Comparison of ENCODE assay signal across 1 cellular context in the genomic region with DNA sequence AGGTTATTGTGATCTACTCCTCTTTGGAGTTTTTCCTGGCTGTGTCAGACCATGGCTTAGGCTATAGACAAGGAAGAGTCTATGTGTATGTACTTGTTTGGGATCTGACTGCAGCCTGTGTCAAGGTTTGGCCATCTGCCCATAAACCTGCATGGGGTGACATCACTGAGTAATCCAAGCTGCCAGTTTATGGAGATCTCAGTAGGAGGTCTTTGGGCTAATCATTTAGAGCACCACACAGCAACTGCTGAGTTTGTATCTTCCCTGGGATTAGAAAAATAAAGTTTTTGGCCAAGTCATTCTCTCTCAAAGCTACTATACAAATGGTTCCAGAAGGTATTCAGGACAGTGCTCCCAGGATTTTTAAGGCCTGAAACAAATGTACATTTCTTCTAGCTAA.
TF ChIP-seq lines count a peak whose summit lies in the region.

No MANE protein-coding gene starts in this region.

TF ChIP-seq in K562, 482 proteins besides CTCF, POLR2A, EP300 and RAD21 (continued from another document and continues in another):
- TF ChIP-seq, protein P1, sequence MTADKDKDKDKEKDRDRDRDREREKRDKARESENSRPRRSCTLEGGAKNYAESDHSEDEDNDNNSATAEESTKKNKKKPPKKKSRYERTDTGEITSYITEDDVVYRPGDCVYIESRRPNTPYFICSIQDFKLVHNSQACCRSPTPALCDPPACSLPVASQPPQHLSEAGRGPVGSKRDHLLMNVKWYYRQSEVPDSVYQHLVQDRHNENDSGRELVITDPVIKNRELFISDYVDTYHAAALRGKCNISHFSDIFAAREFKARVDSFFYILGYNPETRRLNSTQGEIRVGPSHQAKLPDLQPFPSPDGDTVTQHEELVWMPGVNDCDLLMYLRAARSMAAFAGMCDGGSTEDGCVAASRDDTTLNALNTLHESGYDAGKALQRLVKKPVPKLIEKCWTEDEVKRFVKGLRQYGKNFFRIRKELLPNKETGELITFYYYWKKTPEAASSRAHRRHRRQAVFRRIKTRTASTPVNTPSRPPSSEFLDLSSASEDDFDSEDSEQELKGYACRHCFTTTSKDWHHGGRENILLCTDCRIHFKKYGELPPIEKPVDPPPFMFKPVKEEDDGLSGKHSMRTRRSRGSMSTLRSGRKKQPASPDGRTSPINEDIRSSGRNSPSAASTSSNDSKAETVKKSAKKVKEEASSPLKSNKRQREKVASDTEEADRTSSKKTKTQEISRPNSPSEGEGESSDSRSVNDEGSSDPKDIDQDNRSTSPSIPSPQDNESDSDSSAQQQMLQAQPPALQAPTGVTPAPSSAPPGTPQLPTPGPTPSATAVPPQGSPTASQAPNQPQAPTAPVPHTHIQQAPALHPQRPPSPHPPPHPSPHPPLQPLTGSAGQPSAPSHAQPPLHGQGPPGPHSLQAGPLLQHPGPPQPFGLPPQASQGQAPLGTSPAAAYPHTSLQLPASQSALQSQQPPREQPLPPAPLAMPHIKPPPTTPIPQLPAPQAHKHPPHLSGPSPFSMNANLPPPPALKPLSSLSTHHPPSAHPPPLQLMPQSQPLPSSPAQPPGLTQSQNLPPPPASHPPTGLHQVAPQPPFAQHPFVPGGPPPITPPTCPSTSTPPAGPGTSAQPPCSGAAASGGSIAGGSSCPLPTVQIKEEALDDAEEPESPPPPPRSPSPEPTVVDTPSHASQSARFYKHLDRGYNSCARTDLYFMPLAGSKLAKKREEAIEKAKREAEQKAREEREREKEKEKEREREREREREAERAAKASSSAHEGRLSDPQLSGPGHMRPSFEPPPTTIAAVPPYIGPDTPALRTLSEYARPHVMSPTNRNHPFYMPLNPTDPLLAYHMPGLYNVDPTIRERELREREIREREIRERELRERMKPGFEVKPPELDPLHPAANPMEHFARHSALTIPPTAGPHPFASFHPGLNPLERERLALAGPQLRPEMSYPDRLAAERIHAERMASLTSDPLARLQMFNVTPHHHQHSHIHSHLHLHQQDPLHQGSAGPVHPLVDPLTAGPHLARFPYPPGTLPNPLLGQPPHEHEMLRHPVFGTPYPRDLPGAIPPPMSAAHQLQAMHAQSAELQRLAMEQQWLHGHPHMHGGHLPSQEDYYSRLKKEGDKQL (CRISPR knock-in tag; IDR thresholded peaks at IDR 0.05; ENCODE audit: borderline replicate concordance): no peak
- TF ChIP-seq, protein P2, sequence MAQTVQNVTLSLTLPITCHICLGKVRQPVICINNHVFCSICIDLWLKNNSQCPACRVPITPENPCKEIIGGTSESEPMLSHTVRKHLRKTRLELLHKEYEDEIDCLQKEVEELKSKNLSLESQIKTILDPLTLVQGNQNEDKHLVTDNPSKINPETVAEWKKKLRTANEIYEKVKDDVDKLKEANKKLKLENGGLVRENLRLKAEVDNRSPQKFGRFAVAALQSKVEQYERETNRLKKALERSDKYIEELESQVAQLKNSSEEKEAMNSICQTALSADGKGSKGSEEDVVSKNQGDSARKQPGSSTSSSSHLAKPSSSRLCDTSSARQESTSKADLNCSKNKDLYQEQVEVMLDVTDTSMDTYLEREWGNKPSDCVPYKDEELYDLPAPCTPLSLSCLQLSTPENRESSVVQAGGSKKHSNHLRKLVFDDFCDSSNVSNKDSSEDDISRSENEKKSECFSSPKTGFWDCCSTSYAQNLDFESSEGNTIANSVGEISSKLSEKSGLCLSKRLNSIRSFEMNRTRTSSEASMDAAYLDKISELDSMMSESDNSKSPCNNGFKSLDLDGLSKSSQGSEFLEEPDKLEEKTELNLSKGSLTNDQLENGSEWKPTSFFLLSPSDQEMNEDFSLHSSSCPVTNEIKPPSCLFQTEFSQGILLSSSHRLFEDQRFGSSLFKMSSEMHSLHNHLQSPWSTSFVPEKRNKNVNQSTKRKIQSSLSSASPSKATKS (CRISPR knock-in tag; IDR thresholded peaks at IDR 0.05): no peak
- TF ChIP-seq, protein P3, sequence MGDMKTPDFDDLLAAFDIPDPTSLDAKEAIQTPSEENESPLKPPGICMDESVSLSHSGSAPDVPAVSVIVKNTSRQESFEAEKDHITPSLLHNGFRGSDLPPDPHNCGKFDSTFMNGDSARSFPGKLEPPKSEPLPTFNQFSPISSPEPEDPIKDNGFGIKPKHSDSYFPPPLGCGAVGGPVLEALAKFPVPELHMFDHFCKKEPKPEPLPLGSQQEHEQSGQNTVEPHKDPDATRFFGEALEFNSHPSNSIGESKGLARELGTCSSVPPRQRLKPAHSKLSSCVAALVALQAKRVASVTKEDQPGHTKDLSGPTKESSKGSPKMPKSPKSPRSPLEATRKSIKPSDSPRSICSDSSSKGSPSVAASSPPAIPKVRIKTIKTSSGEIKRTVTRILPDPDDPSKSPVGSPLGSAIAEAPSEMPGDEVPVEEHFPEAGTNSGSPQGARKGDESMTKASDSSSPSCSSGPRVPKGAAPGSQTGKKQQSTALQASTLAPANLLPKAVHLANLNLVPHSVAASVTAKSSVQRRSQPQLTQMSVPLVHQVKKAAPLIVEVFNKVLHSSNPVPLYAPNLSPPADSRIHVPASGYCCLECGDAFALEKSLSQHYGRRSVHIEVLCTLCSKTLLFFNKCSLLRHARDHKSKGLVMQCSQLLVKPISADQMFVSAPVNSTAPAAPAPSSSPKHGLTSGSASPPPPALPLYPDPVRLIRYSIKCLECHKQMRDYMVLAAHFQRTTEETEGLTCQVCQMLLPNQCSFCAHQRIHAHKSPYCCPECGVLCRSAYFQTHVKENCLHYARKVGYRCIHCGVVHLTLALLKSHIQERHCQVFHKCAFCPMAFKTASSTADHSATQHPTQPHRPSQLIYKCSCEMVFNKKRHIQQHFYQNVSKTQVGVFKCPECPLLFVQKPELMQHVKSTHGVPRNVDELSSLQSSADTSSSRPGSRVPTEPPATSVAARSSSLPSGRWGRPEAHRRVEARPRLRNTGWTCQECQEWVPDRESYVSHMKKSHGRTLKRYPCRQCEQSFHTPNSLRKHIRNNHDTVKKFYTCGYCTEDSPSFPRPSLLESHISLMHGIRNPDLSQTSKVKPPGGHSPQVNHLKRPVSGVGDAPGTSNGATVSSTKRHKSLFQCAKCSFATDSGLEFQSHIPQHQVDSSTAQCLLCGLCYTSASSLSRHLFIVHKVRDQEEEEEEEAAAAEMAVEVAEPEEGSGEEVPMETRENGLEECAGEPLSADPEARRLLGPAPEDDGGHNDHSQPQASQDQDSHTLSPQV (IDR thresholded peaks at IDR 0.05): peak; percentile 24; the same call in 1 of the 2 replicates
- TF ChIP-seq ZNF586 (CRISPR knock-in tag; conservative IDR thresholded peaks at IDR 0.05) (no peak), NCOR1 (IDR thresholded peaks at IDR 0.05) (0 out of 2 replicates have a peak, but pooled peaks have one; percentile 40), ZNF584 (CRISPR knock-in tag; IDR thresholded peaks at IDR 0.05; ENCODE audit: low read depth) (no peak), KHSRP (IDR thresholded peaks at IDR 0.05) (no peak), CBFB (CRISPR knock-in tag; IDR thresholded peaks at IDR 0.05) (no peak), ZNF41 (CRISPR knock-in tag; conservative IDR thresholded peaks at IDR 0.05) (no peak), TARDBP (IDR thresholded peaks at IDR 0.05) (no peak), ZSCAN32 (CRISPR knock-in tag; IDR thresholded peaks at IDR 0.05) (no peak), GATAD2B (IDR thresholded peaks at IDR 0.05; ENCODE audit: borderline replicate concordance) (peak; percentile 49; the same call in 1 of the 2 replicates), HEY1 (CRISPR knock-in tag; IDR thresholded peaks at IDR 0.05; ENCODE audit: borderline replicate concordance) (no peak), RBM17 (IDR thresholded peaks at IDR 0.05; ENCODE audit: borderline replicate concordance, low read depth, low read length) (no peak), IFI16 (CRISPR knock-in tag; IDR thresholded peaks at IDR 0.05) (no peak)
- TF ChIP-seq, protein P4, sequence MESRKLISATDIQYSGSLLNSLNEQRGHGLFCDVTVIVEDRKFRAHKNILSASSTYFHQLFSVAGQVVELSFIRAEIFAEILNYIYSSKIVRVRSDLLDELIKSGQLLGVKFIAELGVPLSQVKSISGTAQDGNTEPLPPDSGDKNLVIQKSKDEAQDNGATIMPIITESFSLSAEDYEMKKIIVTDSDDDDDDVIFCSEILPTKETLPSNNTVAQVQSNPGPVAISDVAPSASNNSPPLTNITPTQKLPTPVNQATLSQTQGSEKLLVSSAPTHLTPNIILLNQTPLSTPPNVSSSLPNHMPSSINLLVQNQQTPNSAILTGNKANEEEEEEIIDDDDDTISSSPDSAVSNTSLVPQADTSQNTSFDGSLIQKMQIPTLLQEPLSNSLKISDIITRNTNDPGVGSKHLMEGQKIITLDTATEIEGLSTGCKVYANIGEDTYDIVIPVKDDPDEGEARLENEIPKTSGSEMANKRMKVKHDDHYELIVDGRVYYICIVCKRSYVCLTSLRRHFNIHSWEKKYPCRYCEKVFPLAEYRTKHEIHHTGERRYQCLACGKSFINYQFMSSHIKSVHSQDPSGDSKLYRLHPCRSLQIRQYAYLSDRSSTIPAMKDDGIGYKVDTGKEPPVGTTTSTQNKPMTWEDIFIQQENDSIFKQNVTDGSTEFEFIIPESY (CRISPR knock-in tag; IDR thresholded peaks at IDR 0.05): no peak
- TF ChIP-seq, protein P5, sequence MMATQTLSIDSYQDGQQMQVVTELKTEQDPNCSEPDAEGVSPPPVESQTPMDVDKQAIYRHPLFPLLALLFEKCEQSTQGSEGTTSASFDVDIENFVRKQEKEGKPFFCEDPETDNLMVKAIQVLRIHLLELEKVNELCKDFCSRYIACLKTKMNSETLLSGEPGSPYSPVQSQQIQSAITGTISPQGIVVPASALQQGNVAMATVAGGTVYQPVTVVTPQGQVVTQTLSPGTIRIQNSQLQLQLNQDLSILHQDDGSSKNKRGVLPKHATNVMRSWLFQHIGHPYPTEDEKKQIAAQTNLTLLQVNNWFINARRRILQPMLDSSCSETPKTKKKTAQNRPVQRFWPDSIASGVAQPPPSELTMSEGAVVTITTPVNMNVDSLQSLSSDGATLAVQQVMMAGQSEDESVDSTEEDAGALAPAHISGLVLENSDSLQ (IDR thresholded peaks at IDR 0.05): no peak
- TF ChIP-seq, protein P6, sequence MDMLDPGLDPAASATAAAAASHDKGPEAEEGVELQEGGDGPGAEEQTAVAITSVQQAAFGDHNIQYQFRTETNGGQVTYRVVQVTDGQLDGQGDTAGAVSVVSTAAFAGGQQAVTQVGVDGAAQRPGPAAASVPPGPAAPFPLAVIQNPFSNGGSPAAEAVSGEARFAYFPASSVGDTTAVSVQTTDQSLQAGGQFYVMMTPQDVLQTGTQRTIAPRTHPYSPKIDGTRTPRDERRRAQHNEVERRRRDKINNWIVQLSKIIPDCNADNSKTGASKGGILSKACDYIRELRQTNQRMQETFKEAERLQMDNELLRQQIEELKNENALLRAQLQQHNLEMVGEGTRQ (CRISPR knock-in tag; IDR thresholded peaks at IDR 0.05): no peak
- TF ChIP-seq, protein P7, sequence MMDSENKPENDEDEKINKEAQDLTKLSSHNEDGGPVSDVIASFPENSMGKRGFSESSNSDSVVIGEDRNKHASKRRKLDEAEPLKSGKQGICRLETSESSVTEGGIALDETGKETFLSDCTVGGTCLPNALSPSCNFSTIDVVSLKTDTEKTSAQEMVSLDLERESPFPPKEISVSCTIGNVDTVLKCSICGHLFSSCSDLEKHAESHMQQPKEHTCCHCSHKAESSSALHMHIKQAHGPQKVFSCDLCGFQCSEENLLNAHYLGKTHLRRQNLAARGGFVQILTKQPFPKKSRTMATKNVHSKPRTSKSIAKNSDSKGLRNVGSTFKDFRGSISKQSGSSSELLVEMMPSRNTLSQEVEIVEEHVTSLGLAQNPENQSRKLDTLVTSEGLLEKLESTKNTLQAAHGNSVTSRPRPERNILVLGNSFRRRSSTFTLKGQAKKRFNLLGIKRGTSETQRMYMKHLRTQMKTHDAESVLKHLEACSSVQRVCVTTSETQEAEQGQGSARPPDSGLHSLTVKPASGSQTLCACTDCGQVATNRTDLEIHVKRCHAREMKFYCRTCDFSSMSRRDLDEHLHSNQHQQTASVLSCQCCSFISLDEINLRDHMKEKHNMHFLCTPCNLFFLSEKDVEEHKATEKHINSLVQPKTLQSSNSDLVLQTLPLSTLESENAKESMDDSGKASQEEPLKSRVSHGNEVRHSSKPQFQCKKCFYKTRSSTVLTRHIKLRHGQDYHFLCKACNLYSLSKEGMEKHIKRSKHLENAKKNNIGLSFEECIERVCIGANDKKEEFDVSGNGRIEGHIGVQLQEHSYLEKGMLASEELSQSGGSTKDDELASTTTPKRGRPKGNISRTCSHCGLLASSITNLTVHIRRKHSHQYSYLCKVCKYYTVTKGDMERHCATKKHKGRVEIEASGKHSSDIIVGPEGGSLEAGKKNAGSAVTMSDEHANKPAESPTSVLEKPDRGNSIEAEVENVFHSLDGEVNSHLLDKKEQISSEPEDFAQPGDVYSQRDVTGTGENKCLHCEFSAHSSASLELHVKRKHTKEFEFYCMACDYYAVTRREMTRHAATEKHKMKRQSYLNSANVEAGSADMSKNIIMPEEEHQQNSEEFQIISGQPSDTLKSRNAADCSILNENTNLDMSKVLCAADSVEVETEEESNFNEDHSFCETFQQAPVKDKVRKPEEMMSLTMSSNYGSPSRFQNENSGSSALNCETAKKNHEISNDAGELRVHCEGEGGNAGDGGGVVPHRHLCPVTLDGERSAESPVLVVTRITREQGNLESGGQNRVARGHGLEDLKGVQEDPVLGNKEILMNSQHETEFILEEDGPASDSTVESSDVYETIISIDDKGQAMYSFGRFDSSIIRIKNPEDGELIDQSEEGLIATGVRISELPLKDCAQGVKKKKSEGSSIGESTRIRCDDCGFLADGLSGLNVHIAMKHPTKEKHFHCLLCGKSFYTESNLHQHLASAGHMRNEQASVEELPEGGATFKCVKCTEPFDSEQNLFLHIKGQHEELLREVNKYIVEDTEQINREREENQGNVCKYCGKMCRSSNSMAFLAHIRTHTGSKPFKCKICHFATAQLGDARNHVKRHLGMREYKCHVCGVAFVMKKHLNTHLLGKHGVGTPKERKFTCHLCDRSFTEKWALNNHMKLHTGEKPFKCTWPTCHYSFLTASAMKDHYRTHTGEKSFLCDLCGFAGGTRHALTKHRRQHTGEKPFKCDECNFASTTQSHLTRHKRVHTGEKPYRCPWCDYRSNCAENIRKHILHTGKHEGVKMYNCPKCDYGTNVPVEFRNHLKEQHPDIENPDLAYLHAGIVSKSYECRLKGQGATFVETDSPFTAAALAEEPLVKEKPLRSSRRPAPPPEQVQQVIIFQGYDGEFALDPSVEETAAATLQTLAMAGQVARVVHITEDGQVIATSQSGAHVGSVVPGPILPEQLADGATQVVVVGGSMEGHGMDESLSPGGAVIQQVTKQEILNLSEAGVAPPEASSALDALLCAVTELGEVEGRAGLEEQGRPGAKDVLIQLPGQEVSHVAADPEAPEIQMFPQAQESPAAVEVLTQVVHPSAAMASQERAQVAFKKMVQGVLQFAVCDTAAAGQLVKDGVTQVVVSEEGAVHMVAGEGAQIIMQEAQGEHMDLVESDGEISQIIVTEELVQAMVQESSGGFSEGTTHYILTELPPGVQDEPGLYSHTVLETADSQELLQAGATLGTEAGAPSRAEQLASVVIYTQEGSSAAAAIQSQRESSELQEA (IDR thresholded peaks at IDR 0.05; ENCODE audit: low read depth): no peak
- TF ChIP-seq, protein P8, sequence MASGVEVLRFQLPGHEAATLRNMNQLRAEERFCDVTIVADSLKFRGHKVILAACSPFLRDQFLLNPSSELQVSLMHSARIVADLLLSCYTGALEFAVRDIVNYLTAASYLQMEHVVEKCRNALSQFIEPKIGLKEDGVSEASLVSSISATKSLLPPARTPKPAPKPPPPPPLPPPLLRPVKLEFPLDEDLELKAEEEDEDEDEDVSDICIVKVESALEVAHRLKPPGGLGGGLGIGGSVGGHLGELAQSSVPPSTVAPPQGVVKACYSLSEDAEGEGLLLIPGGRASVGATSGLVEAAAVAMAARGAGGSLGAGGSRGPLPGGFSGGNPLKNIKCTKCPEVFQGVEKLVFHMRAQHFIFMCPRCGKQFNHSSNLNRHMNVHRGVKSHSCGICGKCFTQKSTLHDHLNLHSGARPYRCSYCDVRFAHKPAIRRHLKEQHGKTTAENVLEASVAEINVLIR (CRISPR knock-in tag; IDR thresholded peaks at IDR 0.05): no peak
